ENCODE assay signal across 1 cellular context in genomic region chr19:47661161-47661560, GRCh38.
TF ChIP-seq lines count a peak whose summit lies in the region.

No MANE protein-coding gene starts in this region.

TF ChIP-seq in HepG2, 621 proteins besides CTCF, POLR2A, EP300 and RAD21:
- TF ChIP-seq NR1H2 (CRISPR knock-in tag; IDR thresholded peaks at IDR 0.05; ENCODE audit: borderline replicate concordance, low read depth) (no peak), YY1 (IDR thresholded peaks at IDR 0.05; ENCODE audit: insufficient read depth, insufficient replicate concordance, low read depth, low read length) (no peak), ZFP82 (CRISPR knock-in tag; IDR thresholded peaks at IDR 0.05; ENCODE audit: borderline replicate concordance) (0 out of 2 replicates have a peak, but pooled peaks have one; percentile 52), KAT7 (CRISPR knock-in tag; IDR thresholded peaks at IDR 0.05; ENCODE audit: borderline replicate concordance) (no peak)
TF ChIP-seq in HepG2: peak in this region for 1.
